In genomic region chr1:188782220-188782841, GRCh38 we compare ENCODE assay signal across 8 cellular contexts.
A peak's percentile ranks its signal among the peaks of the same experiment; 100 is the strongest.
DNase-seq lines count a peak whose midpoint lies in the region; ATAC-seq and TF ChIP-seq lines count a peak whose summit lies in the region.

No MANE protein-coding gene starts in this region.

- no peak overlapping the region for H3K9ac ChIP-seq in mesendoderm (ENCODE audit: low read length)

- H3K56ac ChIP-seq in mesendoderm (ENCODE audit: low read length) = no peak overlapping the region

- H2AK5ac ChIP-seq in mesendoderm (ENCODE audit: low read length) = no peak overlapping the region

- H3K4me2 ChIP-seq in mesendoderm (ENCODE audit: low read length) = no peak overlapping the region

- no peaks in the 10 kb centered on the region for H3K36me3 Mint-ChIP-seq in CD4-positive, alpha-beta memory T cell

- no peak overlapping the region for H3K27ac ChIP-seq in mesendoderm (ENCODE audit: low read depth, low read length)
- H3K27ac ChIP-seq in CD4-positive, alpha-beta memory T cell (ENCODE audit: low read depth, low read length) = no peak overlapping the region

- no CpG with 5 or more reads among the region's 6 CpGs for WGBS in mesendoderm (ENCODE audit: extremely low coverage, insufficient coverage, low lambda C conversion rate)

- no peak overlapping the region for H3K4ac ChIP-seq in mesendoderm (ENCODE audit: low read depth, low read length)

- no peaks in the 10 kb centered on the region for H3K79me2 ChIP-seq in mesendoderm (ENCODE audit: control insufficient read depth, insufficient read depth, low read length)

- H3K27me3 Mint-ChIP-seq in CD4-positive, alpha-beta memory T cell = no peaks in the 10 kb centered on the region

- H3K4me3 ChIP-seq in AG04449 (ENCODE audit: low read depth, low read length) (no peak overlapping the region), mesendoderm (ENCODE audit: low read length) (no peak overlapping the region)
- H3K4me3 ChIP-seq in CD4-positive, alpha-beta memory T cell (ENCODE audit: low read length in 2 of 2) = no peak overlapping the region

- H4K5ac ChIP-seq in mesendoderm (ENCODE audit: low read length) = no peak overlapping the region

- H3K23ac ChIP-seq in mesendoderm (ENCODE audit: low read length) = no peak overlapping the region

- intact Hi-C loops in CD4-positive, alpha-beta memory T cell (cut with micrococcal nuclease) = no loop called here

- H2BK5ac ChIP-seq in mesendoderm (ENCODE audit: low read length) = no peak overlapping the region

- POLR2A ChIA-PET in AG04449 (lab: Yijun Ruan, JAX) = interaction anchor here (0.6 kb wide), 1 partner anchor 742 kb away, joined by 3 read pairs; no protein-coding TSS in a partner anchor
- POLR2A ChIA-PET in CD4-positive, alpha-beta memory T cell (lab: Charles Lee; ENCODE audit: partially characterized antibody) = no interaction called here

- H3K27ac Mint-ChIP-seq in CD4-positive, alpha-beta memory T cell = no peak overlapping the region

- no peaks in the 10 kb centered on the region for H3K4me1 ChIP-seq in mesendoderm (ENCODE audit: control insufficient read depth, low read depth, low read length)
- H3K4me1 ChIP-seq in CD4-positive, alpha-beta memory T cell (ENCODE audit: insufficient read depth, low read length) = no peaks in the 10 kb centered on the region

- no peak overlapping the region for H2BK15ac ChIP-seq in mesendoderm (replicated peaks; ENCODE audit: low read depth)

- H3K4me1 Mint-ChIP-seq in CD4-positive, alpha-beta memory T cell = no peaks in the 10 kb centered on the region

- H3K18ac ChIP-seq in mesendoderm (ENCODE audit: low read length) = no peak overlapping the region

- no peaks in the 10 kb centered on the region for H3K9me3 ChIP-seq in CD4-positive, alpha-beta memory T cell (ENCODE audit: control insufficient read depth in 1 of 2, low read length in 2 of 2)

- H3K9me3 Mint-ChIP-seq in CD4-positive, alpha-beta memory T cell = peaks cover 0 to 6% (median 0%) of the 10 kb centered on the region in 8 donors

- H2BK120ac ChIP-seq in mesendoderm (ENCODE audit: low read depth, low read length) = no peak overlapping the region

- TF ChIP-seq CTCF in AG04449 (IDR thresholded peaks at IDR 0.05; ENCODE audit: insufficient read depth, low read length, missing control alignments) = peak; percentile 49

- no peaks in the 10 kb centered on the region for H3K79me1 ChIP-seq in mesendoderm (ENCODE audit: low read length)

- DNase-seq in AG04449 (ENCODE audit: low read depth, low spot score) (no peak), NCI-H1092 treated with DMSO at 0.1 percent for 48 hours (lab: John Stamatoyannopoulos, UW) (peak; percentile 53), astrocyte of the hippocampus (ENCODE audit: low read depth, low spot score) (peak; percentile 52), mesendoderm (peak; percentile 90)
- no peak for DNase-seq in CD4-positive, alpha-beta memory T cell
- no peak for DNase-seq in activated CD8-positive, alpha-beta memory T cell treated with anti-CD3 and anti-CD28 coated beads for 24 hours

- no peak overlapping the region for H3K4me3 Mint-ChIP-seq in CD4-positive, alpha-beta memory T cell

- no peaks in the 10 kb centered on the region for H3K36me3 ChIP-seq in mesendoderm (ENCODE audit: control insufficient read depth, insufficient read depth, low read length)
- no peaks in the 10 kb centered on the region for H3K36me3 ChIP-seq in CD4-positive, alpha-beta memory T cell (ENCODE audit: insufficient read depth, low read length)

- ATAC-seq in GM18502 (IDR thresholded peaks at IDR 0.05; ENCODE audit: poor library complexity, unreplicated experiment) (peak; percentile 67), HG02852 (IDR thresholded peaks at IDR 0.05; ENCODE audit: unreplicated experiment) (peak; percentile 100)

- H3K27me3 ChIP-seq in mesendoderm (ENCODE audit: insufficient read depth, low read length, poor library complexity) = no peaks in the 10 kb centered on the region
- no peaks in the 10 kb centered on the region for H3K27me3 ChIP-seq in CD4-positive, alpha-beta memory T cell (ENCODE audit: insufficient read depth, low read length)

- CTCF ChIA-PET in AG04449 (lab: Yijun Ruan, JAX) = interaction anchor here (0.6 to 1.5 kb wide), 7 partner anchors 8 to 665 kb away, joined by 3 to 4 read pairs (median 3); no protein-coding TSS in a partner anchor
- CTCF ChIA-PET in CD4-positive, alpha-beta memory T cell (lab: Charles Lee; ENCODE audit: partially characterized antibody) = no interaction called here

- no peak overlapping the region for H4K8ac ChIP-seq in mesendoderm (ENCODE audit: low read depth, low read length)

Comparison
In these comparisons a context has a peak if more than half of its experiments do, and no peak if none do; other contexts are left out.
1. DNase-seq: peak in NCI-H1092 treated with DMSO at 0.1 percent for 48 hours (single experiment), astrocyte of the hippocampus (single experiment) and mesendoderm (single experiment); none in AG04449 (single experiment), CD4-positive, alpha-beta memory T cell (0 of 5) and activated CD8-positive, alpha-beta memory T cell treated with anti-CD3 and anti-CD28 coated beads for 24 hours (single experiment).